In genomic region chr3:126421573-126422119, GRCh38 we compare ENCODE assay signal across 1 cellular context.
TF ChIP-seq lines count a peak whose summit lies in the region.

No MANE protein-coding gene starts in this region.

TF ChIP-seq in HepG2, 621 proteins besides CTCF, POLR2A, EP300 and RAD21:
- TF ChIP-seq ZBTB34 (CRISPR knock-in tag; IDR thresholded peaks at IDR 0.05) (no peak), ATF5 (CRISPR knock-in tag; IDR thresholded peaks at IDR 0.05; ENCODE audit: low read depth) (no peak), KAT8 (CRISPR knock-in tag; IDR thresholded peaks at IDR 0.05) (no peak), ZNF296 (CRISPR knock-in tag; conservative IDR thresholded peaks at IDR 0.05) (no peak)
